ENCODE assay signal across 20 cellular contexts in genomic region chr4:2715426-2715825, GRCh38. TPM values are rescaled to one million over a fixed set of nuclear protein-coding genes. Genes with fewer than 3 reads are reported as not detected.
A peak's percentile ranks its signal among the peaks of the same experiment; 100 is the strongest.
DNase-seq lines count a peak whose midpoint lies in the region; ATAC-seq and TF ChIP-seq lines count a peak whose summit lies in the region.
"Had no signal": no experiment of that assay in that cellular context is flagged by ENCODE, and none has a peak within 500 bp of the region (broad histone marks: within the 10 kb centered on the region; RNA-seq: fewer than 3 reads in every experiment).

No MANE protein-coding gene starts in this region.

- ATAC-seq in activated CD4-positive, alpha-beta T cell treated with anti-CD3 and anti-CD28 coated beads for 36 hours = no peak
- no peak for ATAC-seq in stimulated activated naive CD8-positive, alpha-beta T cell treated with anti-CD3 and anti-CD28 coated beads, Interleukin-15, Interleukin-2, amounts not matched to agents 100 U/mL and 50 U/mL, for 24 hours
- ATAC-seq in lower lobe of right lung = peak; percentile 15 to 27
- peak; percentile 34 for ATAC-seq in upper lobe of right lung
- ATAC-seq: stimulated activated naive CD8-positive, alpha-beta T cell treated with anti-CD3 and anti-CD28 coated beads, Interleukin-15, amount 100 ng/mL, for 72 hours had no signal

- H3K27ac ChIP-seq in lower lobe of right lung (peak overlapping the region; percentile 64), upper lobe of right lung (peak overlapping the region; percentile 68)
- H3K27ac ChIP-seq: psoas muscle, SJSA1 had no signal

- H3K9me3 ChIP-seq in lower lobe of right lung = no peaks in the 10 kb centered on the region
- no peaks in the 10 kb centered on the region for H3K9me3 ChIP-seq in upper lobe of right lung
- H3K9me3 ChIP-seq: neutrophil, psoas muscle, SJSA1 had no signal

- intact Hi-C loops in activated CD4-positive, alpha-beta T cell treated with anti-CD3 and anti-CD28 coated beads for 36 hours (cut with DNase I, micrococcal nuclease) = no loop called here
- intact Hi-C loops in lower lobe of right lung (cut with DNase I) (no loop called here), upper lobe of right lung (cut with DNase I) (no loop called here)

- H3K36me3 ChIP-seq in lower lobe of right lung (peaks cover 50% of the 10 kb centered on the region), upper lobe of right lung (peaks cover 48% of the 10 kb centered on the region)

- H3K27ac Mint-ChIP-seq in activated CD4-positive, alpha-beta T cell treated with anti-CD3 and anti-CD28 coated beads for 36 hours = peak overlapping the region; percentile 42
- peak overlapping the region; percentile 4 for H3K27ac Mint-ChIP-seq in stimulated activated naive CD8-positive, alpha-beta T cell treated with anti-CD3 and anti-CD28 coated beads, Interleukin-15, Interleukin-2, amounts not matched to agents 100 ng/mL and 50 ng/mL, for 24 hours

- no peak overlapping the region for H3K4me3 Mint-ChIP-seq in activated CD4-positive, alpha-beta T cell treated with anti-CD3 and anti-CD28 coated beads for 36 hours
- H3K4me3 Mint-ChIP-seq in stimulated activated naive CD8-positive, alpha-beta T cell treated with anti-CD3 and anti-CD28 coated beads, Interleukin-15, Interleukin-2, amounts not matched to agents 100 ng/mL and 50 ng/mL, for 24 hours = no peak overlapping the region
- H3K4me3 Mint-ChIP-seq: stimulated activated naive CD8-positive, alpha-beta T cell treated with anti-CD3 and anti-CD28 coated beads, Interleukin-15, amount 100 ng/mL, for 72 hours had no signal

- no peak for DNase-seq in activated CD4-positive, alpha-beta T cell treated with anti-CD3 and anti-CD28 coated beads for 36 hours
- DNase-seq in activated CD4-positive, alpha-beta T cell treated with anti-CD3 and anti-CD28 coated beads for 48 hours = no peak
- no peak for DNase-seq in stimulated activated naive CD8-positive, alpha-beta T cell treated with anti-CD3 and anti-CD28 coated beads, Interleukin-15, Interleukin-2, amounts not matched to agents 100 U/mL and 50 U/mL, for 24 hours
- no peak for DNase-seq in lower lobe of right lung
- DNase-seq in upper lobe of right lung = no peak
- no peak for DNase-seq in effector CD4-positive, alpha-beta T cell
- DNase-seq in NK-92 treated with Interleukin-12 subunit alpha and Interleukin-12 subunit beta, amount 100 ng/mL, for 24 hours (lab: John Stamatoyannopoulos, UW) = no peak
- DNase-seq: 8988T; amniotic stem cell; effector CD8-positive, alpha-beta T cell; left cardiac atrium; mesendoderm; NCI-H1436; NCI-H2081 treated with DMSO at 0.1 percent for 48 hours; NCI-H82; psoas muscle; stimulated activated naive CD8-positive, alpha-beta T cell treated with anti-CD3 and anti-CD28 coated beads, Interleukin-15, amount 100 ng/mL, for 72 hours had no signal

- POLR2A ChIA-PET in activated CD4-positive, alpha-beta T cell treated with anti-CD3 and anti-CD28 coated beads for 36 hours (lab: Charles Lee) = no interaction called here

- peaks cover 36% of the 10 kb centered on the region for H3K36me3 Mint-ChIP-seq in activated CD4-positive, alpha-beta T cell treated with anti-CD3 and anti-CD28 coated beads for 36 hours (ENCODE audit: low read depth)
- H3K36me3 Mint-ChIP-seq in stimulated activated naive CD8-positive, alpha-beta T cell treated with anti-CD3 and anti-CD28 coated beads, Interleukin-15, Interleukin-2, amounts not matched to agents 100 ng/mL and 50 ng/mL, for 24 hours (ENCODE audit: low read depth) = peaks cover 54% of the 10 kb centered on the region

- H3K4me1 Mint-ChIP-seq in activated CD4-positive, alpha-beta T cell treated with anti-CD3 and anti-CD28 coated beads for 36 hours = peaks cover 32% of the 10 kb centered on the region
- peaks cover 23% of the 10 kb centered on the region for H3K4me1 Mint-ChIP-seq in stimulated activated naive CD8-positive, alpha-beta T cell treated with anti-CD3 and anti-CD28 coated beads, Interleukin-15, Interleukin-2, amounts not matched to agents 100 ng/mL and 50 ng/mL, for 24 hours (ENCODE audit: low read depth)

- H3K27me3 Mint-ChIP-seq in activated CD4-positive, alpha-beta T cell treated with anti-CD3 and anti-CD28 coated beads for 36 hours = no peaks in the 10 kb centered on the region
- no peaks in the 10 kb centered on the region for H3K27me3 Mint-ChIP-seq in stimulated activated naive CD8-positive, alpha-beta T cell treated with anti-CD3 and anti-CD28 coated beads, Interleukin-15, Interleukin-2, amounts not matched to agents 100 ng/mL and 50 ng/mL, for 24 hours
- H3K27me3 Mint-ChIP-seq: stimulated activated naive CD8-positive, alpha-beta T cell treated with anti-CD3 and anti-CD28 coated beads, Interleukin-15, amount 100 ng/mL, for 72 hours had no signal

- H3K4me1 ChIP-seq in lower lobe of right lung (peaks cover 36% of the 10 kb centered on the region), upper lobe of right lung (peaks cover 24% of the 10 kb centered on the region)
- H3K4me1 ChIP-seq: psoas muscle, SJSA1 had no signal

- H3K9me3 Mint-ChIP-seq in activated CD4-positive, alpha-beta T cell treated with anti-CD3 and anti-CD28 coated beads for 36 hours (ENCODE audit: low read depth) = no peaks in the 10 kb centered on the region
- no peaks in the 10 kb centered on the region for H3K9me3 Mint-ChIP-seq in stimulated activated naive CD8-positive, alpha-beta T cell treated with anti-CD3 and anti-CD28 coated beads, Interleukin-15, Interleukin-2, amounts not matched to agents 100 ng/mL and 50 ng/mL, for 24 hours
- H3K9me3 Mint-ChIP-seq: stimulated activated naive CD8-positive, alpha-beta T cell treated with anti-CD3 and anti-CD28 coated beads, Interleukin-15, amount 100 ng/mL, for 72 hours had no signal

- H3K27me3 ChIP-seq in lower lobe of right lung (ENCODE audit: low read depth) (no peaks in the 10 kb centered on the region), upper lobe of right lung (no peaks in the 10 kb centered on the region)
- H3K27me3 ChIP-seq: neutrophil, SJSA1 had no signal

- CTCF ChIA-PET in activated CD4-positive, alpha-beta T cell treated with anti-CD3 and anti-CD28 coated beads for 36 hours (lab: Charles Lee) = interaction anchor here (0.6 kb wide), 1 partner anchor 331 kb away, joined by 3 read pairs; no protein-coding TSS in a partner anchor

- TF ChIP-seq CTCF in lower lobe of right lung (IDR thresholded peaks at IDR 0.05) (no peak), upper lobe of right lung (IDR thresholded peaks at IDR 0.05) (no peak)

- H3K4me3 ChIP-seq in lower lobe of right lung (no peak overlapping the region), upper lobe of right lung (no peak overlapping the region)
- H3K4me3 ChIP-seq: psoas muscle, SJSA1 had no signal

RNA-seq across cellular contexts. Expression of gene TNIP2, which starts 40.7 kb away (rescaled TPM):
- 10 to 100 TPM; 50.6 to 59.4 TPM for total RNA-seq in activated CD4-positive, alpha-beta T cell treated with anti-CD3 and anti-CD28 coated beads for 36 hours
- total RNA-seq in lower lobe of right lung = 36.7 TPM
- total RNA-seq in upper lobe of right lung = 43.4 TPM

Comparison
In these comparisons a context has a peak if more than half of its experiments do, and no peak if none do; other contexts are left out.
1. ATAC-seq: peak in lower lobe of right lung (2 of 2) and upper lobe of right lung (single experiment); none in activated CD4-positive, alpha-beta T cell treated with anti-CD3 and anti-CD28 coated beads for 36 hours (single experiment) and stimulated activated naive CD8-positive, alpha-beta T cell treated with anti-CD3 and anti-CD28 coated beads, Interleukin-15, Interleukin-2, amounts not matched to agents 100 U/mL and 50 U/mL, for 24 hours (single experiment).